In genomic region chr15:41001524-41001923, GRCh38 we compare ENCODE assay signal across 18 cellular contexts. TPM values are rescaled to one million over a fixed set of nuclear protein-coding genes. Genes with fewer than 3 reads are reported as not detected.
DNase-seq lines count a peak whose midpoint lies in the region; ATAC-seq, FAIRE-seq and TF ChIP-seq lines count a peak whose summit lies in the region.
"Had no signal": no experiment of that assay in that cellular context is flagged by ENCODE, and none has a peak within 500 bp of the region (broad histone marks: within the 10 kb centered on the region; RNA-seq: fewer than 3 reads in every experiment).

No MANE protein-coding gene starts in this region.

- CTCF ChIA-PET in A549 (lab: Yijun Ruan, JAX) = no interaction called here

- H3K4me3 ChIP-seq in A549 (no peak overlapping the region), mucosa of rectum (ENCODE audit: low read length in 2 of 2) (no peak overlapping the region), esophagus squamous epithelium (no peak overlapping the region)

- H3K36me3 ChIP-seq in mucosa of rectum (ENCODE audit: control insufficient read depth in 2 of 2, insufficient read depth in 2 of 2, low read length in 2 of 2) (peaks cover 15 to 34% of the 10 kb centered on the region in 2 donors), esophagus squamous epithelium (peaks cover 7 to 90% (median 18%) of the 10 kb centered on the region in 3 donors)

- 17% methylated on average over 3 of the region's 3 CpGs for WGBS in A549 (ENCODE audit: missing lambda C conversion rate)
- 76 to 78% methylated on average over 3 of the region's 3 CpGs for WGBS in esophagus squamous epithelium, 2 donors

- H3K9me3 ChIP-seq in A549 (no peaks in the 10 kb centered on the region), mucosa of rectum (ENCODE audit: control insufficient read depth in 2 of 2, low read length in 2 of 2) (no peaks in the 10 kb centered on the region), esophagus squamous epithelium (no peaks in the 10 kb centered on the region)

- H3K27me3 ChIP-seq in mucosa of rectum (ENCODE audit: control insufficient read depth in 2 of 2, insufficient read depth in 2 of 2, low read length in 2 of 2) (no peaks in the 10 kb centered on the region), esophagus squamous epithelium (no peaks in the 10 kb centered on the region)

- H3K4me1 ChIP-seq in A549 = peaks cover 48% of the 10 kb centered on the region
- peaks cover 6 to 10% of the 10 kb centered on the region in 2 donors for H3K4me1 ChIP-seq in mucosa of rectum (ENCODE audit: control insufficient read depth in 2 of 2, insufficient read depth in 2 of 2, low read length in 2 of 2)
- H3K4me1 ChIP-seq in esophagus squamous epithelium = no peaks in the 10 kb centered on the region

- peak overlapping the region; percentile 60 for H3K4me2 ChIP-seq in A549

- H3K27ac ChIP-seq in A549 (peak overlapping the region; percentile 72 to 76), epithelial cell of prostate (peak overlapping the region; percentile 79), mucosa of rectum (ENCODE audit: low read depth in 2 of 2, low read length in 2 of 2) (peak overlapping the region; percentile 61 to 62), esophagus squamous epithelium (no peak overlapping the region)

- intact Hi-C loops in esophagus squamous epithelium (cut with DNase I) = no loop called here

- POLR2A ChIA-PET in A549 (lab: Yijun Ruan, JAX) = no interaction called here

- peak overlapping the region in 1 of 2 donors; percentile 3 for H3K9ac ChIP-seq in mucosa of rectum (ENCODE audit: low read depth in 1 of 2, low read length in 2 of 2)

- TF ChIP-seq RAD21 in A549 (conservative IDR thresholded peaks at IDR 0.05 in 1 of 2, IDR thresholded peaks at IDR 0.05 in 1 of 2) = no peak

- TF ChIP-seq POLR2A in A549 (IDR thresholded peaks at IDR 0.05; ENCODE audit: low read length) = no peak
- TF ChIP-seq POLR2A in esophagus squamous epithelium (IDR thresholded peaks at IDR 0.05) = no peak

- no peak for FAIRE-seq in A549 (lab: Jason Lieb, UNC)
- FAIRE-seq: G401.6, HTR-8/SVneo had no signal

- peak in 1 of 2 experiments; percentile 57 for DNase-seq in A549 (ENCODE audit: low read depth in 1 of 2, low spot score in 1 of 2)
- peak; percentile 31 for DNase-seq in NCI-H69 (lab: John Stamatoyannopoulos, UW)
- DNase-seq in epithelial cell of prostate (ENCODE audit: low read depth, low spot score) = no peak
- DNase-seq in esophagus squamous epithelium (lab: John Stamatoyannopoulos, UW) = no peak
- DNase-seq in DMS 273 (lab: John Stamatoyannopoulos, UW; ENCODE audit: unreplicated experiment) = no peak
- DNase-seq: activated CD4-positive, alpha-beta T cell treated with anti-CD3 and anti-CD28 coated beads, Interleukin-2, amount 50 U/mL, for 1 hour; activated naive CD8-positive, alpha-beta T cell treated with anti-CD3 and anti-CD28 coated beads, Interleukin-2, amount 10 ng/mL, durations not matched to agents 7 days and 5 days; caudate nucleus; head of caudate nucleus; islet precursor cell; NCI-H2107; NCI-H82; stimulated activated CD4-positive, alpha-beta T cell treated with anti-CD3 and anti-CD28 coated beads, Interleukin-15, amount 100 ng/mL, for 24 hours had no signal

- TF ChIP-seq CTCF in A549 (IDR thresholded peaks at IDR 0.05) (no peak), esophagus squamous epithelium (IDR thresholded peaks at IDR 0.05) (no peak)

- ATAC-seq in A549 (peak in 1 of 2 experiments; percentile 74; a peak in 3 of 6 replicates), HG02759 (IDR thresholded peaks at IDR 0.05; ENCODE audit: unreplicated experiment) (no peak), HG03139 (IDR thresholded peaks at IDR 0.05; ENCODE audit: unreplicated experiment) (no peak)

- TF ChIP-seq EP300 in A549 (IDR thresholded peaks at IDR 0.05) = no peak

TF ChIP-seq in A549, 52 proteins besides CTCF, POLR2A, EP300 and RAD21:
- TF ChIP-seq, protein P1, sequence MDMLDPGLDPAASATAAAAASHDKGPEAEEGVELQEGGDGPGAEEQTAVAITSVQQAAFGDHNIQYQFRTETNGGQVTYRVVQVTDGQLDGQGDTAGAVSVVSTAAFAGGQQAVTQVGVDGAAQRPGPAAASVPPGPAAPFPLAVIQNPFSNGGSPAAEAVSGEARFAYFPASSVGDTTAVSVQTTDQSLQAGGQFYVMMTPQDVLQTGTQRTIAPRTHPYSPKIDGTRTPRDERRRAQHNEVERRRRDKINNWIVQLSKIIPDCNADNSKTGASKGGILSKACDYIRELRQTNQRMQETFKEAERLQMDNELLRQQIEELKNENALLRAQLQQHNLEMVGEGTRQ (IDR thresholded peaks at IDR 0.05) = peak; percentile 46
- no peak for TF ChIP-seq CHD2 (IDR thresholded peaks at IDR 0.05; ENCODE audit: low read length, partially characterized antibody)

RNA-seq across cellular contexts. Expression of gene CHAC1, which starts 48.3 kb away (rescaled TPM):
- 22.2 and 25.3 TPM in 2 replicates for polyA plus RNA-seq in A549 (2011; rRNA removed)
- 9.5 and 11.1 TPM in 2 replicates for polyA plus RNA-seq in A549 (2012; cell fraction: cytosol; rRNA removed)
- polyA plus RNA-seq in A549 (2012; cell fraction: nucleus; rRNA removed) = 6.3 and 13.2 TPM in 2 replicates
- 3.8 to 4.9 TPM (median 4.5 TPM) in 3 replicates for polyA plus RNA-seq in A549 (2017; fragmentation: RNase III; extraction: RNeasy Plus Mini Kit Qiagen cat#74134 plus additional on column Dnase treatment)
- polyA minus RNA-seq in A549 (2011; rRNA and poly(A)+ RNA removed) = 27.8 and 36.4 TPM in 2 replicates
- 10 to 100 TPM in 1 of 4 donors, 1 to 10 TPM in 2, under 1 TPM in 1; 0.76 to 16.1 (median 6.4) TPM for total RNA-seq in esophagus squamous epithelium

Comparison
In these comparisons a context has a peak if more than half of its experiments do, and no peak if none do; other contexts are left out.
1. H3K27ac ChIP-seq: peak in A549 (2 of 2), epithelial cell of prostate (single experiment) and mucosa of rectum (2 of 2); none in esophagus squamous epithelium (0 of 4).